1 cellular context compared by ENCODE assay signal in the genomic region with DNA sequence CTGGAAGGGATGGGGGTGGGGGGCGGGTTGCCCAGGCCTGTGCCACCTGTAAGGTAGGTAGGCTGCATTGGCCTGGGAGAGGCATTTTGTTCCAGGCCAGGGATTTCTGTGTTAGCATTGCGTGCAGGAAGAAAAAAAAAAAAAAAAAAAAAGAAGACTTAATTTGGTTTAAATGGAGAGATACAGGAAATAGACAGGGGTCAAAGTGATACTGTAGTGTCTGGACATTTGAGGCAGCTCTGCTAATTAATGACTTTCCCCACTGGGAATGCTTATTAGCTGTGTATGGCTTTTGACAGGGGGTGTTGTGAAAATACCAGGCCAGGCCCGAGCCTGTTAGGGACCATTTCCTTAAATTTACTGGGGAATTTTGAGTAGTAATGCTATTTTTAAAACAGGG.
TF ChIP-seq lines count a peak whose summit lies in the region.

No MANE protein-coding gene starts in this region.

TF ChIP-seq in K562, 482 proteins besides CTCF, POLR2A, EP300 and RAD21:
- TF ChIP-seq, protein P1, sequence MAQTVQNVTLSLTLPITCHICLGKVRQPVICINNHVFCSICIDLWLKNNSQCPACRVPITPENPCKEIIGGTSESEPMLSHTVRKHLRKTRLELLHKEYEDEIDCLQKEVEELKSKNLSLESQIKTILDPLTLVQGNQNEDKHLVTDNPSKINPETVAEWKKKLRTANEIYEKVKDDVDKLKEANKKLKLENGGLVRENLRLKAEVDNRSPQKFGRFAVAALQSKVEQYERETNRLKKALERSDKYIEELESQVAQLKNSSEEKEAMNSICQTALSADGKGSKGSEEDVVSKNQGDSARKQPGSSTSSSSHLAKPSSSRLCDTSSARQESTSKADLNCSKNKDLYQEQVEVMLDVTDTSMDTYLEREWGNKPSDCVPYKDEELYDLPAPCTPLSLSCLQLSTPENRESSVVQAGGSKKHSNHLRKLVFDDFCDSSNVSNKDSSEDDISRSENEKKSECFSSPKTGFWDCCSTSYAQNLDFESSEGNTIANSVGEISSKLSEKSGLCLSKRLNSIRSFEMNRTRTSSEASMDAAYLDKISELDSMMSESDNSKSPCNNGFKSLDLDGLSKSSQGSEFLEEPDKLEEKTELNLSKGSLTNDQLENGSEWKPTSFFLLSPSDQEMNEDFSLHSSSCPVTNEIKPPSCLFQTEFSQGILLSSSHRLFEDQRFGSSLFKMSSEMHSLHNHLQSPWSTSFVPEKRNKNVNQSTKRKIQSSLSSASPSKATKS (CRISPR knock-in tag; IDR thresholded peaks at IDR 0.05): no peak
- TF ChIP-seq E2F5 (CRISPR knock-in tag; IDR thresholded peaks at IDR 0.05) (no peak), KAT8 (IDR thresholded peaks at IDR 0.05; ENCODE audit: low read depth) (no peak), HDAC6 (IDR thresholded peaks at IDR 0.05; ENCODE audit: low read depth, low read length) (no peak), TCF3 (CRISPR knock-in tag; IDR thresholded peaks at IDR 0.05) (no peak), MYC (IDR thresholded peaks at IDR 0.05; ENCODE audit: low read depth, low read length) (no peak), MYC (CRISPR knock-in tag; IDR thresholded peaks at IDR 0.05; ENCODE audit: borderline replicate concordance, low read depth) (no peak)
- TF ChIP-seq, protein P2, sequence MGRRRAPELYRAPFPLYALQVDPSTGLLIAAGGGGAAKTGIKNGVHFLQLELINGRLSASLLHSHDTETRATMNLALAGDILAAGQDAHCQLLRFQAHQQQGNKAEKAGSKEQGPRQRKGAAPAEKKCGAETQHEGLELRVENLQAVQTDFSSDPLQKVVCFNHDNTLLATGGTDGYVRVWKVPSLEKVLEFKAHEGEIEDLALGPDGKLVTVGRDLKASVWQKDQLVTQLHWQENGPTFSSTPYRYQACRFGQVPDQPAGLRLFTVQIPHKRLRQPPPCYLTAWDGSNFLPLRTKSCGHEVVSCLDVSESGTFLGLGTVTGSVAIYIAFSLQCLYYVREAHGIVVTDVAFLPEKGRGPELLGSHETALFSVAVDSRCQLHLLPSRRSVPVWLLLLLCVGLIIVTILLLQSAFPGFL (CRISPR knock-in tag; IDR thresholded peaks at IDR 0.05): no peak
